Comparison of ENCODE assay signal across 13 cellular contexts in genomic region chr5:16737173-16737572, GRCh38.
DNase-seq lines count a peak whose midpoint lies in the region; ATAC-seq lines count a peak whose summit lies in the region.
"Had no signal": no experiment of that assay in that cellular context is flagged by ENCODE, and none has a peak within 500 bp of the region (broad histone marks: within the 10 kb centered on the region; RNA-seq: fewer than 3 reads in every experiment).

No MANE protein-coding gene starts in this region.

- H3K9me3 Mint-ChIP-seq in activated T-helper 17 cell treated with anti-CD3 and anti-CD28 coated beads, Interleukin-2, amount 50 U/mL, for 72 hours = no peaks in the 10 kb centered on the region

- peak in 1 of 49 donors; percentile 13 for DNase-seq in substantia nigra (lab: John Stamatoyannopoulos, UW)
- DNase-seq in NCI-H146 (lab: John Stamatoyannopoulos, UW) = no peak
- no peak for DNase-seq in NCI-H128 (lab: John Stamatoyannopoulos, UW; ENCODE audit: unreplicated experiment)
- DNase-seq in T-helper 2 cell = no peak
- DNase-seq: foreskin melanocyte; left ventricle myocardium inferior; NCI-H2107; stimulated activated CD4-positive, alpha-beta T cell treated with anti-CD3 and anti-CD28 coated beads, Interleukin-2, amount 100 ng/mL, for 24 hours; stimulated activated naive CD4-positive, alpha-beta T cell treated with Interleukin-2 at 50 U/mL for 16 hours had no signal

- H3K9ac ChIP-seq in HUES48 (ENCODE audit: low read depth, low read length) = peak overlapping the region; percentile 83

- H3K36me3 ChIP-seq in HUES48 (ENCODE audit: control insufficient read depth, insufficient read depth, low read length) = peaks cover 17% of the 10 kb centered on the region
- H3K36me3 ChIP-seq: left ventricle myocardium inferior had no signal

- H3K27ac ChIP-seq in HUES48 (ENCODE audit: low read depth, low read length) = peak overlapping the region; percentile 88
- peak overlapping the region; percentile 24 for H3K27ac ChIP-seq in substantia nigra (ENCODE audit: low read depth, low read length, poor library complexity, severe bottlenecking)
- H3K27ac ChIP-seq: left ventricle myocardium inferior had no signal

- peaks cover 47% of the 10 kb centered on the region for H3K4me1 ChIP-seq in HUES48 (ENCODE audit: control insufficient read depth, insufficient read depth, low read length)

- peak overlapping the region; percentile 66 for H3K4me3 ChIP-seq in HUES48 (ENCODE audit: low read depth, low read length)
- peak overlapping the region; percentile 60 for H3K4me3 ChIP-seq in iPS-18c (ENCODE audit: insufficient read depth, low read depth, low read length)
- H3K4me3 ChIP-seq: left ventricle myocardium inferior had no signal

- H3K9me3 ChIP-seq in HUES48 (ENCODE audit: control insufficient read depth, insufficient read depth, low read length) (no peaks in the 10 kb centered on the region), iPS-18c (ENCODE audit: control insufficient read depth, insufficient read depth, low read length) (no peaks in the 10 kb centered on the region)
- H3K9me3 ChIP-seq: left ventricle myocardium inferior had no signal

- no peaks in the 10 kb centered on the region for H3K36me3 Mint-ChIP-seq in activated T-helper 17 cell treated with anti-CD3 and anti-CD28 coated beads, Interleukin-2, amount 50 U/mL, for 72 hours (ENCODE audit: low read depth)

- no peaks in the 10 kb centered on the region for H3K27me3 ChIP-seq in HUES48 (ENCODE audit: control insufficient read depth, insufficient read depth, low read length)

- H3K27me3 Mint-ChIP-seq in activated T-helper 17 cell treated with anti-CD3 and anti-CD28 coated beads, Interleukin-2, amount 50 U/mL, for 72 hours = peaks cover 50% of the 10 kb centered on the region

- H3K4me3 Mint-ChIP-seq in activated T-helper 17 cell treated with anti-CD3 and anti-CD28 coated beads, Interleukin-2, amount 50 U/mL, for 72 hours = no peak overlapping the region
- H3K4me3 Mint-ChIP-seq: activated naive CD8-positive, alpha-beta T cell had no signal

- ATAC-seq in activated T-helper 17 cell treated with anti-CD3 and anti-CD28 coated beads, Interleukin-2, amount 50 U/mL, for 72 hours (replicated peaks) = peak; percentile 50

- no peaks in the 10 kb centered on the region for H3K4me1 Mint-ChIP-seq in activated T-helper 17 cell treated with anti-CD3 and anti-CD28 coated beads, Interleukin-2, amount 50 U/mL, for 72 hours

- no peak overlapping the region for H3K27ac Mint-ChIP-seq in activated T-helper 17 cell treated with anti-CD3 and anti-CD28 coated beads, Interleukin-2, amount 50 U/mL, for 72 hours
- H3K27ac Mint-ChIP-seq: activated naive CD8-positive, alpha-beta T cell had no signal
